13 cellular contexts compared by ENCODE assay signal in the genomic region with DNA sequence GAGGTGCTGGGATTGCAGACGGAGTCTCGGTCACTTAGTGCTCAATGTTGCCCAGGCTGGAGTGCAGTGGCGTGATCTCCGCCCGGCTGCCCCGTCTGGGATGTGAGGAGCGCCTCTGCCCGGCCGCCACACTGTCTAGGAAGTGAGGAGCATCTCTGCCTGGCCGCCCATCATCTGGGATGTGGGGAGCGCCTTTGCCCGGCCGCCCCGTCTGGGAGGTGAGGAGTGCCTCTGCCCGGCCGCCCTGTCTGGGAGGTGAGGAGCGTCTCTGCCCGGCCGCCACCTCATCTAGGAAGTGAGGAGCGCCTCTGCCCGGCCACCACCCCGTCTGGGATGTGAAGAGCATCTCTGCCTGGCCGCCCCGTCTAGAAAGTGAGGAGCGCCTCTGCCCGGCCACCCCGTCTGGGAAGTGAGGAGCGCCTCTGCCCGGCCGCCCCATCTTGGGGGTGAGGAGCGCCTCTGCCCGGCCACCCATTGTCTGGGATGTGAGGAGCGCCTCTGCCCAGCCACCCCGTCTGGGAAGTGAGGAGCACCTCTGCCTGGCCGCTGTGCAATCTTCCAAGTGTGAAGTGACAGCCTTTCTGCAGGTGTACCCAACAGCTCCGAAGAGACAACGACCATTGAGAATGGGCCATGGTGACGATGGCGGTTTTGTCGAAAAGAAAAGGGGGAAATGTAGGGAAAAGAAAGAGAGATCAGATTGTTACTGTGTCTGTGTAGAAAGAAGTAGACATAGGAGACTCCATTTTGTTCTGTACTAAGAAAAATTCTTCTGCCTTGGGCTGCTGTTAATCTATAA. TPM values are rescaled to one million over a fixed set of nuclear protein-coding genes. Genes with fewer than 3 reads are reported as not detected.
"Had no signal": no experiment of that assay in that cellular context is flagged by ENCODE, and none has a peak within 500 bp of the region (broad histone marks: within the 10 kb centered on the region; RNA-seq: fewer than 3 reads in every experiment).

No MANE protein-coding gene starts in this region.

RNA-seq across cellular contexts. Expression of a gene that starts 46.0 kb away (rescaled TPM):
- total RNA-seq: subcutaneous adipose tissue, suprapubic skin, temporal lobe, thoracic aorta, thyroid gland, tibial nerve, transverse colon, upper lobe of right lung, ureter, vagina had no signal
- polyA plus RNA-seq: stomach, thymus, urinary bladder had no signal
